ENCODE assay signal across 1 cellular context in genomic region chr1:45172015-45172414, GRCh38.
TF ChIP-seq lines count a peak whose summit lies in the region.

No MANE protein-coding gene starts in this region.

TF ChIP-seq in HepG2, 621 proteins besides CTCF, POLR2A, EP300 and RAD21 (continued from another document and continues in another):
- TF ChIP-seq, protein P1, sequence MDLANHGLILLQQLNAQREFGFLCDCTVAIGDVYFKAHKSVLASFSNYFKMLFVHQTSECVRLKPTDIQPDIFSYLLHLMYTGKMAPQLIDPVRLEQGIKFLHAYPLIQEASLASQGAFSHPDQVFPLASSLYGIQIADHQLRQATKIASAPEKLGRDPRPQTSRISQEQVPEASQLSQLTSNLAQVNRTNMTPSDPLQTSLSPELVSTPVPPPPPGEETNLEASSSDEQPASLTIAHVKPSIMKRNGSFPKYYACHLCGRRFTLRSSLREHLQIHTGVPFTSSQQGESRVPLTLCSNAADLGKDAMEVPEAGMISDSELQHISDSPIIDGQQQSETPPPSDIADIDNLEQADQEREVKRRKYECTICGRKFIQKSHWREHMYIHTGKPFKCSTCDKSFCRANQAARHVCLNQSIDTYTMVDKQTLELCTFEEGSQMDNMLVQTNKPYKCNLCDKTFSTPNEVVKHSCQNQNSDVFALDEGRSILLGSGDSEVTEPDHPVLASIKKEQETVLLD (CRISPR knock-in tag; IDR thresholded peaks at IDR 0.05; ENCODE audit: low read depth) = no peak
- peak; percentile 87 for TF ChIP-seq NCOR1 (IDR thresholded peaks at IDR 0.05; ENCODE audit: borderline replicate concordance, low read length)
- TF ChIP-seq, protein P2, sequence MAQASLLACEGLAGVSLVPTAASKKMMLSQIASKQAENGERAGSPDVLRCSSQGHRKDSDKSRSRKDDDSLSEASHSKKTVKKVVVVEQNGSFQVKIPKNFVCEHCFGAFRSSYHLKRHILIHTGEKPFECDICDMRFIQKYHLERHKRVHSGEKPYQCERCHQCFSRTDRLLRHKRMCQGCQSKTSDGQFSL (CRISPR knock-in tag; IDR thresholded peaks at IDR 0.05) = no peak
- TF ChIP-seq FOXO1 (CRISPR knock-in tag; IDR thresholded peaks at IDR 0.05) = peak; percentile 85
- peak; percentile 44; the same call in 1 of the 2 replicates for TF ChIP-seq NFYC (CRISPR knock-in tag; IDR thresholded peaks at IDR 0.05)
- TF ChIP-seq NFE2L2 (IDR thresholded peaks at IDR 0.05; ENCODE audit: low read length) = no peak
- no peak for TF ChIP-seq ZMYM2 (CRISPR knock-in tag; IDR thresholded peaks at IDR 0.05)
- no peak for TF ChIP-seq MEF2D (CRISPR knock-in tag; IDR thresholded peaks at IDR 0.05)
- peak; percentile 100 for TF ChIP-seq MIXL1 (CRISPR knock-in tag; IDR thresholded peaks at IDR 0.05)
- no peak for TF ChIP-seq SMAD1 (CRISPR knock-in tag; IDR thresholded peaks at IDR 0.05; ENCODE audit: borderline replicate concordance, low read depth)
- TF ChIP-seq, protein P3, sequence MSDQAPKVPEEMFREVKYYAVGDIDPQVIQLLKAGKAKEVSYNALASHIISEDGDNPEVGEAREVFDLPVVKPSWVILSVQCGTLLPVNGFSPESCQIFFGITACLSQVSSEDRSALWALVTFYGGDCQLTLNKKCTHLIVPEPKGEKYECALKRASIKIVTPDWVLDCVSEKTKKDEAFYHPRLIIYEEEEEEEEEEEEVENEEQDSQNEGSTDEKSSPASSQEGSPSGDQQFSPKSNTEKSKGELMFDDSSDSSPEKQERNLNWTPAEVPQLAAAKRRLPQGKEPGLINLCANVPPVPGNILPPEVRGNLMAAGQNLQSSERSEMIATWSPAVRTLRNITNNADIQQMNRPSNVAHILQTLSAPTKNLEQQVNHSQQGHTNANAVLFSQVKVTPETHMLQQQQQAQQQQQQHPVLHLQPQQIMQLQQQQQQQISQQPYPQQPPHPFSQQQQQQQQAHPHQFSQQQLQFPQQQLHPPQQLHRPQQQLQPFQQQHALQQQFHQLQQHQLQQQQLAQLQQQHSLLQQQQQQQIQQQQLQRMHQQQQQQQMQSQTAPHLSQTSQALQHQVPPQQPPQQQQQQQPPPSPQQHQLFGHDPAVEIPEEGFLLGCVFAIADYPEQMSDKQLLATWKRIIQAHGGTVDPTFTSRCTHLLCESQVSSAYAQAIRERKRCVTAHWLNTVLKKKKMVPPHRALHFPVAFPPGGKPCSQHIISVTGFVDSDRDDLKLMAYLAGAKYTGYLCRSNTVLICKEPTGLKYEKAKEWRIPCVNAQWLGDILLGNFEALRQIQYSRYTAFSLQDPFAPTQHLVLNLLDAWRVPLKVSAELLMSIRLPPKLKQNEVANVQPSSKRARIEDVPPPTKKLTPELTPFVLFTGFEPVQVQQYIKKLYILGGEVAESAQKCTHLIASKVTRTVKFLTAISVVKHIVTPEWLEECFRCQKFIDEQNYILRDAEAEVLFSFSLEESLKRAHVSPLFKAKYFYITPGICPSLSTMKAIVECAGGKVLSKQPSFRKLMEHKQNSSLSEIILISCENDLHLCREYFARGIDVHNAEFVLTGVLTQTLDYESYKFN (CRISPR knock-in tag; conservative IDR thresholded peaks at IDR 0.05) = peak; percentile 90
- TF ChIP-seq ZNF335 (CRISPR knock-in tag; IDR thresholded peaks at IDR 0.05) = no peak
- 0 out of 2 replicates have a peak, but pooled peaks have one; percentile 16 for TF ChIP-seq SRF (IDR thresholded peaks at IDR 0.05; ENCODE audit: low read depth, low read length)
- TF ChIP-seq ZNF879 (CRISPR knock-in tag; IDR thresholded peaks at IDR 0.05) = no peak
- TF ChIP-seq EED (CRISPR knock-in tag; IDR thresholded peaks at IDR 0.05) = no peak
- TF ChIP-seq ATM (IDR thresholded peaks at IDR 0.05; ENCODE audit: borderline replicate concordance) = no peak
- no peak for TF ChIP-seq XBP1 (CRISPR knock-in tag; IDR thresholded peaks at IDR 0.05)
- TF ChIP-seq ZNF414 (CRISPR knock-in tag; IDR thresholded peaks at IDR 0.05) = no peak
- peak; percentile 94 for TF ChIP-seq JUND (CRISPR knock-in tag; IDR thresholded peaks at IDR 0.05)
- TF ChIP-seq MTERF4 (CRISPR knock-in tag; IDR thresholded peaks at IDR 0.05) = no peak
- TF ChIP-seq FOXA1 (IDR thresholded peaks at IDR 0.05) = peak; percentile 88
- peak; percentile 96 for TF ChIP-seq FOXA1 (CRISPR knock-in tag; IDR thresholded peaks at IDR 0.05)
- TF ChIP-seq, protein P4, sequence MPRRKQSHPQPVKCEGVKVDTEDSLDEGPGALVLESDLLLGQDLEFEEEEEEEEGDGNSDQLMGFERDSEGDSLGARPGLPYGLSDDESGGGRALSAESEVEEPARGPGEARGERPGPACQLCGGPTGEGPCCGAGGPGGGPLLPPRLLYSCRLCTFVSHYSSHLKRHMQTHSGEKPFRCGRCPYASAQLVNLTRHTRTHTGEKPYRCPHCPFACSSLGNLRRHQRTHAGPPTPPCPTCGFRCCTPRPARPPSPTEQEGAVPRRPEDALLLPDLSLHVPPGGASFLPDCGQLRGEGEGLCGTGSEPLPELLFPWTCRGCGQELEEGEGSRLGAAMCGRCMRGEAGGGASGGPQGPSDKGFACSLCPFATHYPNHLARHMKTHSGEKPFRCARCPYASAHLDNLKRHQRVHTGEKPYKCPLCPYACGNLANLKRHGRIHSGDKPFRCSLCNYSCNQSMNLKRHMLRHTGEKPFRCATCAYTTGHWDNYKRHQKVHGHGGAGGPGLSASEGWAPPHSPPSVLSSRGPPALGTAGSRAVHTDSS (CRISPR knock-in tag; conservative IDR thresholded peaks at IDR 0.05) = no peak
- no peak for TF ChIP-seq ZNF24 (IDR thresholded peaks at IDR 0.05)
- TF ChIP-seq MAFF (IDR thresholded peaks at IDR 0.05; ENCODE audit: low read depth, low read length) = 0 out of 2 replicates have a peak, but pooled peaks have one; percentile 15
- TF ChIP-seq HNF1B (CRISPR knock-in tag; IDR thresholded peaks at IDR 0.05) = no peak
- TF ChIP-seq, protein P5, sequence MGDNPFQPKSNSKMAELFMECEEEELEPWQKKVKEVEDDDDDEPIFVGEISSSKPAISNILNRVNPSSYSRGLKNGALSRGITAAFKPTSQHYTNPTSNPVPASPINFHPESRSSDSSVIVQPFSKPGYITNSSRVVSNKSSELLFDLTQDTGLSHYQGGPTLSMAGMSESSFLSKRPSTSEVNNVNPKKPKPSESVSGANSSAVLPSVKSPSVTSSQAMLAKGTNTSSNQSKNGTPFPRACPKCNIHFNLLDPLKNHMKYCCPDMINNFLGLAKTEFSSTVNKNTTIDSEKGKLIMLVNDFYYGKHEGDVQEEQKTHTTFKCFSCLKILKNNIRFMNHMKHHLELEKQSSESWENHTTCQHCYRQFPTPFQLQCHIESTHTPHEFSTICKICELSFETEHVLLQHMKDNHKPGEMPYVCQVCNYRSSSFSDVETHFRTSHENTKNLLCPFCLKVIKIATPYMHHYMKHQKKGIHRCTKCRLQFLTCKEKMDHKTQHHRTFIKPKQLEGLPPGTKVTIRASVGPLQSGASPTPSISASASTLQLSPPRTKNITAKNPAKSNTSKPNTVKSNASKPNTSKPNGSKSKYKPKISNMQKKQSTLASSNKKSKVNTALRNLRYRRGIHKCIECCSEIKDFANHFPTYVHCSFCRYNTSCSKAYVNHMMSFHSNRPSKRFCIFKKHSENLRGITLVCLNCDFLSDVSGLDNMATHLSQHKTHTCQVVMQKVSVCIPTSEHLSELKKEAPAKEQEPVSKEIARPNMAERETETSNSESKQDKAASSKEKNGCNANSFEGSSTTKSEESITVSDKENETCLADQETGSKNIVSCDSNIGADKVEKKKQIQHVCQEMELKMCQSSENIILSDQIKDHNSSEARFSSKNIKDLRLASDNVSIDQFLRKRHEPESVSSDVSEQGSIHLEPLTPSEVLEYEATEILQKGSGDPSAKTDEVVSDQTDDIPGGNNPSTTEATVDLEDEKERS (CRISPR knock-in tag; IDR thresholded peaks at IDR 0.05) = no peak
- TF ChIP-seq PAX8 (CRISPR knock-in tag; IDR thresholded peaks at IDR 0.05; ENCODE audit: borderline replicate concordance) = no peak
- TF ChIP-seq ZNF225 (CRISPR knock-in tag; IDR thresholded peaks at IDR 0.05) = no peak
- TF ChIP-seq GATA4 (IDR thresholded peaks at IDR 0.05; ENCODE audit: borderline replicate concordance, low read depth) = peak; percentile 64; the same call in 1 of the 2 replicates
- TF ChIP-seq MXD4 (CRISPR knock-in tag; IDR thresholded peaks at IDR 0.05) = no peak
- no peak for TF ChIP-seq ZNF530 (CRISPR knock-in tag; IDR thresholded peaks at IDR 0.05; ENCODE audit: low read depth)
- TF ChIP-seq, protein P6, sequence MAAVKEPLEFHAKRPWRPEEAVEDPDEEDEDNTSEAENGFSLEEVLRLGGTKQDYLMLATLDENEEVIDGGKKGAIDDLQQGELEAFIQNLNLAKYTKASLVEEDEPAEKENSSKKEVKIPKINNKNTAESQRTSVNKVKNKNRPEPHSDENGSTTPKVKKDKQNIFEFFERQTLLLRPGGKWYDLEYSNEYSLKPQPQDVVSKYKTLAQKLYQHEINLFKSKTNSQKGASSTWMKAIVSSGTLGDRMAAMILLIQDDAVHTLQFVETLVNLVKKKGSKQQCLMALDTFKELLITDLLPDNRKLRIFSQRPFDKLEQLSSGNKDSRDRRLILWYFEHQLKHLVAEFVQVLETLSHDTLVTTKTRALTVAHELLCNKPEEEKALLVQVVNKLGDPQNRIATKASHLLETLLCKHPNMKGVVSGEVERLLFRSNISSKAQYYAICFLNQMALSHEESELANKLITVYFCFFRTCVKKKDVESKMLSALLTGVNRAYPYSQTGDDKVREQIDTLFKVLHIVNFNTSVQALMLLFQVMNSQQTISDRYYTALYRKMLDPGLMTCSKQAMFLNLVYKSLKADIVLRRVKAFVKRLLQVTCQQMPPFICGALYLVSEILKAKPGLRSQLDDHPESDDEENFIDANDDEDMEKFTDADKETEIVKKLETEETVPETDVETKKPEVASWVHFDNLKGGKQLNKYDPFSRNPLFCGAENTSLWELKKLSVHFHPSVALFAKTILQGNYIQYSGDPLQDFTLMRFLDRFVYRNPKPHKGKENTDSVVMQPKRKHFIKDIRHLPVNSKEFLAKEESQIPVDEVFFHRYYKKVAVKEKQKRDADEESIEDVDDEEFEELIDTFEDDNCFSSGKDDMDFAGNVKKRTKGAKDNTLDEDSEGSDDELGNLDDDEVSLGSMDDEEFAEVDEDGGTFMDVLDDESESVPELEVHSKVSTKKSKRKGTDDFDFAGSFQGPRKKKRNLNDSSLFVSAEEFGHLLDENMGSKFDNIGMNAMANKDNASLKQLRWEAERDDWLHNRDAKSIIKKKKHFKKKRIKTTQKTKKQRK (IDR thresholded peaks at IDR 0.05; ENCODE audit: low read length) = no peak
- TF ChIP-seq ZSCAN12 (CRISPR knock-in tag; IDR thresholded peaks at IDR 0.05) = no peak
- TF ChIP-seq HOXA9 (CRISPR knock-in tag; IDR thresholded peaks at IDR 0.05; ENCODE audit: borderline replicate concordance) = no peak
- TF ChIP-seq RBFOX2 (IDR thresholded peaks at IDR 0.05; ENCODE audit: low read depth, low read length) = no peak
- peak; percentile 73 for TF ChIP-seq HNF1A (IDR thresholded peaks at IDR 0.05; ENCODE audit: low read depth)
- TF ChIP-seq HNF1A (CRISPR knock-in tag; IDR thresholded peaks at IDR 0.05; ENCODE audit: borderline replicate concordance) = peak; percentile 47; the same call in 1 of the 2 replicates
- TF ChIP-seq MAFK (conservative IDR thresholded peaks at IDR 0.05 in 1 of 2, IDR thresholded peaks at IDR 0.05 in 1 of 2; ENCODE audit: low read length in 2 of 2) = peak; percentile 30 to 32; a peak in 3 of 4 replicates
- no peak for TF ChIP-seq ZNF274 (CRISPR knock-in tag; IDR thresholded peaks at IDR 0.05)
